23 cellular contexts compared by ENCODE assay signal in the genomic region with DNA sequence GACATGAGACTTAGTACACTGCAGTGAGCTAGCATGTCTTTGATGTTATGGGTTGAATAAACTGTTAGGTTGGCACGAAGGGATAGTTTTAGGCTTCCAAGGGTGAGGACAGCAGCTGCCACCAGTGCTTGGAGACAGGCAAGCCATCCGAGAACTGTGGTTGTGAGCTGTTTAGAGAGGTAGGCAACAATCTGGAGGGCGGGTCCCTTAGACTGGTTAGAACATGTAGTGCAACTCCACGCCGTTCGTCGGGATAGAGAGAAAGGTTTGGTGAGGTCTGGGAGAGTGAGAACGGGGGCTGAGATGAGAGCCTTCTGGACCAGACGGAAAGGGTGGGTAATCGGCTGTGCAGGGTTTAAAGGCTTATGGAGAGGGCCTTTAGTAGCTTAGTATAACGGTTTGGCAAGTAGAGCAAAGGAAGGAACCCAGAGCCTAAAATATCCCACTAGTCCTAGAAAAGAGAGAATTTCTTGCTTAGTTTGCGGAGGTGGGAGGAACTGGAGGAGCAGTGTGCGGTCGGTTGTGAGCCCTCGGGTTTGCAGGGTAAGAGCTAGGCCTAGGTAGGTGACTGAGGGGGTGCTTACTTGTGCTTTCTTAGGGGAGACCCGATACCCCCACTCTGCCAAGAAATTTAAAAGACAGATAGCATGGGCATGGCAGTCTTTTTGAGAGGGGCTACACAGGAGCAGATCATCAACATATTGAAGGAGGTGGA.
"Had no signal": no experiment of that assay in that cellular context is flagged by ENCODE, and none has a peak within 500 bp of the region (broad histone marks: within the 10 kb centered on the region; RNA-seq: fewer than 3 reads in every experiment).

No MANE protein-coding gene starts in this region.

- DNase-seq: activated CD4-positive, alpha-beta memory T cell treated with anti-CD3 and anti-CD28 coated beads, Interleukin-2, amount 10 ng/mL, durations not matched to agents 7 days and 5 days; activated CD4-positive, alpha-beta T cell treated with anti-CD3 and anti-CD28 coated beads for 48 hours; activated CD4-positive, CD25-positive, alpha-beta regulatory T cell; activated CD8-positive, alpha-beta memory T cell treated with anti-CD3 and anti-CD28 coated beads, Interleukin-2, amount 10 ng/mL, durations not matched to agents 7 days and 5 days; aorta; brain microvascular endothelial cell; colonic mucosa; erythroblast; left cardiac atrium; lower lobe of right lung; retina; SK-N-SH; stimulated activated CD4-positive, alpha-beta T cell treated with anti-CD3 and anti-CD28 coated beads, Interleukin-4, amount 100 ng/mL, for 1 hour; T-cell; T-helper 9 cell; thyroid gland had no signal

- ATAC-seq: activated CD8-positive, alpha-beta memory T cell treated with anti-CD3 and anti-CD28 coated beads, Interleukin-2, amount 10 ng/mL, durations not matched to agents 7 days and 5 days; lower lobe of right lung; stimulated activated effector memory CD8-positive, alpha-beta T cell treated with anti-CD3 and anti-CD28 coated beads, Interleukin-12 subunit alpha, Interleukin-12 subunit beta, amount 100 ng/mL, for 72 hours; T-cell had no signal

- H3K9me3 ChIP-seq: colonic mucosa, lower lobe of right lung, neutrophil, SK-N-SH, thyroid gland had no signal

- H3K27me3 Mint-ChIP-seq: activated CD4-positive, alpha-beta memory T cell treated with anti-CD3 and anti-CD28 coated beads, Interleukin-2, amount 10 ng/mL, durations not matched to agents 7 days and 5 days; activated CD8-positive, alpha-beta memory T cell treated with anti-CD3 and anti-CD28 coated beads, Interleukin-2, amount 10 ng/mL, durations not matched to agents 7 days and 5 days; central memory CD8-positive, alpha-beta T cell; natural killer cell treated with Interleukin-12 subunit alpha and Interleukin-12 subunit beta and Interleukin-15 and Interleukin-18, amount 100 ng/mL, for 72 hours; T-cell had no signal

- H3K27me3 ChIP-seq: brain microvascular endothelial cell, colonic mucosa, hepatocyte, neutrophil, thyroid gland had no signal

- H3K4me1 Mint-ChIP-seq: activated CD8-positive, alpha-beta memory T cell treated with anti-CD3 and anti-CD28 coated beads, Interleukin-2, amount 10 ng/mL, durations not matched to agents 7 days and 5 days; stimulated activated effector memory CD8-positive, alpha-beta T cell treated with anti-CD3 and anti-CD28 coated beads, Interleukin-12 subunit alpha, Interleukin-12 subunit beta, amount 100 ng/mL, for 72 hours had no signal

- H3K4me1 ChIP-seq: colonic mucosa, lower lobe of right lung, parathyroid adenoma, thyroid gland had no signal

- H3K27ac Mint-ChIP-seq: activated CD4-positive, alpha-beta memory T cell treated with anti-CD3 and anti-CD28 coated beads, Interleukin-2, amount 10 ng/mL, durations not matched to agents 7 days and 5 days; activated CD8-positive, alpha-beta memory T cell treated with anti-CD3 and anti-CD28 coated beads, Interleukin-2, amount 10 ng/mL, durations not matched to agents 7 days and 5 days; natural killer cell treated with Interleukin-12 subunit alpha and Interleukin-12 subunit beta and Interleukin-15 and Interleukin-18, amount 100 ng/mL, for 72 hours had no signal

- H3K27ac ChIP-seq: brain microvascular endothelial cell, colonic mucosa, hepatocyte, lower lobe of right lung, neutrophil, parathyroid adenoma, thyroid gland had no signal

- H3K9ac ChIP-seq: parathyroid adenoma, SK-N-SH had no signal

- H3K4me2 ChIP-seq: hepatocyte, SK-N-SH, smooth muscle cell had no signal

- H3K4me3 Mint-ChIP-seq: activated CD4-positive, alpha-beta memory T cell treated with anti-CD3 and anti-CD28 coated beads, Interleukin-2, amount 10 ng/mL, durations not matched to agents 7 days and 5 days; activated CD8-positive, alpha-beta memory T cell treated with anti-CD3 and anti-CD28 coated beads, Interleukin-2, amount 10 ng/mL, durations not matched to agents 7 days and 5 days; central memory CD8-positive, alpha-beta T cell; natural killer cell treated with Interleukin-12 subunit alpha and Interleukin-12 subunit beta and Interleukin-15 and Interleukin-18, amount 100 ng/mL, for 72 hours; stimulated activated effector memory CD8-positive, alpha-beta T cell treated with anti-CD3 and anti-CD28 coated beads, Interleukin-12 subunit alpha, Interleukin-12 subunit beta, amount 100 ng/mL, for 72 hours; T-cell had no signal

- H3K9me3 Mint-ChIP-seq: T-cell had no signal

- H2AFZ ChIP-seq: hepatocyte, parathyroid adenoma had no signal

- H3K36me3 ChIP-seq: colonic mucosa had no signal

- H3K4me3 ChIP-seq: colonic mucosa, hepatocyte, lower lobe of right lung, smooth muscle cell, thyroid gland had no signal
